ENCODE assay signal across 1 cellular context in genomic region chr7:131513245-131514061, GRCh38.
TF ChIP-seq lines count a peak whose summit lies in the region.

No MANE protein-coding gene starts in this region.

TF ChIP-seq in HEK293, 187 proteins besides CTCF, POLR2A, EP300 and RAD21 (continued from another document and continues in another):
- TF ChIP-seq, protein P1, sequence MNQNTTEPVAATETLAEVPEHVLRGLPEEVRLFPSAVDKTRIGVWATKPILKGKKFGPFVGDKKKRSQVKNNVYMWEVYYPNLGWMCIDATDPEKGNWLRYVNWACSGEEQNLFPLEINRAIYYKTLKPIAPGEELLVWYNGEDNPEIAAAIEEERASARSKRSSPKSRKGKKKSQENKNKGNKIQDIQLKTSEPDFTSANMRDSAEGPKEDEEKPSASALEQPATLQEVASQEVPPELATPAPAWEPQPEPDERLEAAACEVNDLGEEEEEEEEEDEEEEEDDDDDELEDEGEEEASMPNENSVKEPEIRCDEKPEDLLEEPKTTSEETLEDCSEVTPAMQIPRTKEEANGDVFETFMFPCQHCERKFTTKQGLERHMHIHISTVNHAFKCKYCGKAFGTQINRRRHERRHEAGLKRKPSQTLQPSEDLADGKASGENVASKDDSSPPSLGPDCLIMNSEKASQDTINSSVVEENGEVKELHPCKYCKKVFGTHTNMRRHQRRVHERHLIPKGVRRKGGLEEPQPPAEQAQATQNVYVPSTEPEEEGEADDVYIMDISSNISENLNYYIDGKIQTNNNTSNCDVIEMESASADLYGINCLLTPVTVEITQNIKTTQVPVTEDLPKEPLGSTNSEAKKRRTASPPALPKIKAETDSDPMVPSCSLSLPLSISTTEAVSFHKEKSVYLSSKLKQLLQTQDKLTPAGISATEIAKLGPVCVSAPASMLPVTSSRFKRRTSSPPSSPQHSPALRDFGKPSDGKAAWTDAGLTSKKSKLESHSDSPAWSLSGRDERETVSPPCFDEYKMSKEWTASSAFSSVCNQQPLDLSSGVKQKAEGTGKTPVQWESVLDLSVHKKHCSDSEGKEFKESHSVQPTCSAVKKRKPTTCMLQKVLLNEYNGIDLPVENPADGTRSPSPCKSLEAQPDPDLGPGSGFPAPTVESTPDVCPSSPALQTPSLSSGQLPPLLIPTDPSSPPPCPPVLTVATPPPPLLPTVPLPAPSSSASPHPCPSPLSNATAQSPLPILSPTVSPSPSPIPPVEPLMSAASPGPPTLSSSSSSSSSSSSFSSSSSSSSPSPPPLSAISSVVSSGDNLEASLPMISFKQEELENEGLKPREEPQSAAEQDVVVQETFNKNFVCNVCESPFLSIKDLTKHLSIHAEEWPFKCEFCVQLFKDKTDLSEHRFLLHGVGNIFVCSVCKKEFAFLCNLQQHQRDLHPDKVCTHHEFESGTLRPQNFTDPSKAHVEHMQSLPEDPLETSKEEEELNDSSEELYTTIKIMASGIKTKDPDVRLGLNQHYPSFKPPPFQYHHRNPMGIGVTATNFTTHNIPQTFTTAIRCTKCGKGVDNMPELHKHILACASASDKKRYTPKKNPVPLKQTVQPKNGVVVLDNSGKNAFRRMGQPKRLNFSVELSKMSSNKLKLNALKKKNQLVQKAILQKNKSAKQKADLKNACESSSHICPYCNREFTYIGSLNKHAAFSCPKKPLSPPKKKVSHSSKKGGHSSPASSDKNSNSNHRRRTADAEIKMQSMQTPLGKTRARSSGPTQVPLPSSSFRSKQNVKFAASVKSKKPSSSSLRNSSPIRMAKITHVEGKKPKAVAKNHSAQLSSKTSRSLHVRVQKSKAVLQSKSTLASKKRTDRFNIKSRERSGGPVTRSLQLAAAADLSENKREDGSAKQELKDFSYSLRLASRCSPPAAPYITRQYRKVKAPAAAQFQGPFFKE (tag by site-specific recombination; IDR thresholded peaks at IDR 0.05; ENCODE audit: borderline replicate concordance), result no peak
- no peak for TF ChIP-seq HOXD13 (CRISPR knock-in tag; IDR thresholded peaks at IDR 0.05; ENCODE audit: borderline replicate concordance)
- TF ChIP-seq BCL11A (tag by site-specific recombination; IDR thresholded peaks at IDR 0.05; ENCODE audit: low read depth), result no peak
- TF ChIP-seq ZNF112 (tag by site-specific recombination; IDR thresholded peaks at IDR 0.05), result no peak
- no peak for TF ChIP-seq ZNF555 (tag by site-specific recombination; conservative IDR thresholded peaks at IDR 0.05)
- no peak for TF ChIP-seq ZNF292 (tag by site-specific recombination; IDR thresholded peaks at IDR 0.05; ENCODE audit: borderline replicate concordance, low read depth)
- no peak for TF ChIP-seq ZNF571 (tag by site-specific recombination; IDR thresholded peaks at IDR 0.05)
- TF ChIP-seq ZNF521 (tag by site-specific recombination; IDR thresholded peaks at IDR 0.05), result no peak
- peak; percentile 97 for TF ChIP-seq HIC1 (tag by site-specific recombination; IDR thresholded peaks at IDR 0.05)
- no peak for TF ChIP-seq BCL6B (tag by site-specific recombination; IDR thresholded peaks at IDR 0.05)
- TF ChIP-seq GFI1B (tag by site-specific recombination; IDR thresholded peaks at IDR 0.05), result no peak
- no peak for TF ChIP-seq ZNF830 (tag by site-specific recombination; IDR thresholded peaks at IDR 0.05; ENCODE audit: low read depth)
- no peak for TF ChIP-seq ZNF133 (tag by site-specific recombination; IDR thresholded peaks at IDR 0.05)
- TF ChIP-seq ZNF423 (tag by site-specific recombination; IDR thresholded peaks at IDR 0.05), result no peak
- no peak for TF ChIP-seq ZNF416 (tag by site-specific recombination; IDR thresholded peaks at IDR 0.05)
- TF ChIP-seq TRIM28 (IDR thresholded peaks at IDR 0.05; ENCODE audit: borderline replicate concordance, low read length), result no peak; the same call in 1 of the 2 replicates
- TF ChIP-seq ZNF266 (tag by site-specific recombination; IDR thresholded peaks at IDR 0.05; ENCODE audit: low read depth), result no peak
- no peak for TF ChIP-seq ZNF214 (tag by site-specific recombination; IDR thresholded peaks at IDR 0.05; ENCODE audit: borderline replicate concordance)
- TF ChIP-seq ZNF670 (tag by site-specific recombination; IDR thresholded peaks at IDR 0.05; ENCODE audit: low read depth), result no peak
- TF ChIP-seq, protein P2, sequence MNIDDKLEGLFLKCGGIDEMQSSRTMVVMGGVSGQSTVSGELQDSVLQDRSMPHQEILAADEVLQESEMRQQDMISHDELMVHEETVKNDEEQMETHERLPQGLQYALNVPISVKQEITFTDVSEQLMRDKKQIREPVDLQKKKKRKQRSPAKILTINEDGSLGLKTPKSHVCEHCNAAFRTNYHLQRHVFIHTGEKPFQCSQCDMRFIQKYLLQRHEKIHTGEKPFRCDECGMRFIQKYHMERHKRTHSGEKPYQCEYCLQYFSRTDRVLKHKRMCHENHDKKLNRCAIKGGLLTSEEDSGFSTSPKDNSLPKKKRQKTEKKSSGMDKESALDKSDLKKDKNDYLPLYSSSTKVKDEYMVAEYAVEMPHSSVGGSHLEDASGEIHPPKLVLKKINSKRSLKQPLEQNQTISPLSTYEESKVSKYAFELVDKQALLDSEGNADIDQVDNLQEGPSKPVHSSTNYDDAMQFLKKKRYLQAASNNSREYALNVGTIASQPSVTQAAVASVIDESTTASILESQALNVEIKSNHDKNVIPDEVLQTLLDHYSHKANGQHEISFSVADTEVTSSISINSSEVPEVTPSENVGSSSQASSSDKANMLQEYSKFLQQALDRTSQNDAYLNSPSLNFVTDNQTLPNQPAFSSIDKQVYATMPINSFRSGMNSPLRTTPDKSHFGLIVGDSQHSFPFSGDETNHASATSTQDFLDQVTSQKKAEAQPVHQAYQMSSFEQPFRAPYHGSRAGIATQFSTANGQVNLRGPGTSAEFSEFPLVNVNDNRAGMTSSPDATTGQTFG (tag by site-specific recombination; IDR thresholded peaks at IDR 0.05; ENCODE audit: borderline replicate concordance), result no peak
- TF ChIP-seq ZNF274 (IDR thresholded peaks at IDR 0.05; ENCODE audit: low read length), result no peak
- no peak for TF ChIP-seq ZNF274 (tag by site-specific recombination; IDR thresholded peaks at IDR 0.05; ENCODE audit: borderline replicate concordance)
- TF ChIP-seq ZNF654 (tag by site-specific recombination; IDR thresholded peaks at IDR 0.05; ENCODE audit: low read depth), result peak; percentile 86
- TF ChIP-seq ZNF23 (tag by site-specific recombination; IDR thresholded peaks at IDR 0.05; ENCODE audit: borderline replicate concordance), result no peak
- TF ChIP-seq YY2 (tag by site-specific recombination; IDR thresholded peaks at IDR 0.05), result peak; percentile 51; the same call in 1 of the 2 replicates
- no peak for TF ChIP-seq ZNF549 (tag by site-specific recombination; IDR thresholded peaks at IDR 0.05)
- TF ChIP-seq, protein P3, sequence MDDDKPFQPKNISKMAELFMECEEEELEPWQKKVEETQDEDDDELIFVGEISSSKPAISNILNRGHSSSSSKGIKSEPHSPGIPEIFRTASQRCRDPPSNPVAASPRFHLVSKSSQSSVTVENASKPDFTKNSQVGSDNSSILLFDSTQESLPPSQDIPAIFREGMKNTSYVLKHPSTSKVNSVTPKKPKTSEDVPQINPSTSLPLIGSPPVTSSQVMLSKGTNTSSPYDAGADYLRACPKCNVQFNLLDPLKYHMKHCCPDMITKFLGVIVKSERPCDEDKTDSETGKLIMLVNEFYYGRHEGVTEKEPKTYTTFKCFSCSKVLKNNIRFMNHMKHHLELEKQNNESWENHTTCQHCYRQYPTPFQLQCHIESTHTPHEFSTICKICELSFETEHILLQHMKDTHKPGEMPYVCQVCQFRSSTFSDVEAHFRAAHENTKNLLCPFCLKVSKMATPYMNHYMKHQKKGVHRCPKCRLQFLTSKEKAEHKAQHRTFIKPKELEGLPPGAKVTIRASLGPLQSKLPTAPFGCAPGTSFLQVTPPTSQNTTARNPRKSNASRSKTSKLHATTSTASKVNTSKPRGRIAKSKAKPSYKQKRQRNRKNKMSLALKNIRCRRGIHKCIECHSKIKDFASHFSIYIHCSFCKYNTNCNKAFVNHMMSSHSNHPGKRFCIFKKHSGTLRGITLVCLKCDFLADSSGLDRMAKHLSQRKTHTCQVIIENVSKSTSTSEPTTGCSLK (tag by site-specific recombination; IDR thresholded peaks at IDR 0.05), result no peak
- no peak for TF ChIP-seq ZNF155 (tag by site-specific recombination; IDR thresholded peaks at IDR 0.05)
- TF ChIP-seq ZNF19 (tag by site-specific recombination; IDR thresholded peaks at IDR 0.05; ENCODE audit: low read depth), result no peak
- peak; percentile 97 for TF ChIP-seq ATF2 (tag by site-specific recombination; IDR thresholded peaks at IDR 0.05; ENCODE audit: low read depth)
- TF ChIP-seq, protein P4, sequence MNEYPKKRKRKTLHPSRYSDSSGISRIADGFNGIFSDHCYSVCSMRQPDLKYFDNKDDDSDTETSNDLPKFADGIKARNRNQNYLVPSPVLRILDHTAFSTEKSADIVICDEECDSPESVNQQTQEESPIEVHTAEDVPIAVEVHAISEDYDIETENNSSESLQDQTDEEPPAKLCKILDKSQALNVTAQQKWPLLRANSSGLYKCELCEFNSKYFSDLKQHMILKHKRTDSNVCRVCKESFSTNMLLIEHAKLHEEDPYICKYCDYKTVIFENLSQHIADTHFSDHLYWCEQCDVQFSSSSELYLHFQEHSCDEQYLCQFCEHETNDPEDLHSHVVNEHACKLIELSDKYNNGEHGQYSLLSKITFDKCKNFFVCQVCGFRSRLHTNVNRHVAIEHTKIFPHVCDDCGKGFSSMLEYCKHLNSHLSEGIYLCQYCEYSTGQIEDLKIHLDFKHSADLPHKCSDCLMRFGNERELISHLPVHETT (tag by site-specific recombination; IDR thresholded peaks at IDR 0.05), result 0 out of 2 replicates have a peak, but pooled peaks have one; percentile 41
- no peak for TF ChIP-seq KLF7 (tag by site-specific recombination; IDR thresholded peaks at IDR 0.05; ENCODE audit: borderline replicate concordance)
- 0 out of 2 replicates have a peak, but pooled peaks have one; percentile 25 for TF ChIP-seq ZFP37 (tag by site-specific recombination; IDR thresholded peaks at IDR 0.05)
- no peak for TF ChIP-seq YY1 (tag by site-specific recombination; IDR thresholded peaks at IDR 0.05)
- no peak for TF ChIP-seq KLF8 (tag by site-specific recombination; IDR thresholded peaks at IDR 0.05)
- no peak for TF ChIP-seq ZNF664 (tag by site-specific recombination; IDR thresholded peaks at IDR 0.05)
- TF ChIP-seq PRDM10 (tag by site-specific recombination; IDR thresholded peaks at IDR 0.05), result no peak
- no peak for TF ChIP-seq ZNF837 (tag by site-specific recombination; IDR thresholded peaks at IDR 0.05)
- no peak for TF ChIP-seq OVOL3 (tag by site-specific recombination; IDR thresholded peaks at IDR 0.05)
- TF ChIP-seq ZNF792 (tag by site-specific recombination; IDR thresholded peaks at IDR 0.05), result no peak
- TF ChIP-seq WT1 (tag by site-specific recombination; IDR thresholded peaks at IDR 0.05), result no peak
- TF ChIP-seq ZNF776 (tag by site-specific recombination; IDR thresholded peaks at IDR 0.05; ENCODE audit: borderline replicate concordance), result no peak
